Comparison of ENCODE assay signal across 15 cellular contexts in the genomic region with DNA sequence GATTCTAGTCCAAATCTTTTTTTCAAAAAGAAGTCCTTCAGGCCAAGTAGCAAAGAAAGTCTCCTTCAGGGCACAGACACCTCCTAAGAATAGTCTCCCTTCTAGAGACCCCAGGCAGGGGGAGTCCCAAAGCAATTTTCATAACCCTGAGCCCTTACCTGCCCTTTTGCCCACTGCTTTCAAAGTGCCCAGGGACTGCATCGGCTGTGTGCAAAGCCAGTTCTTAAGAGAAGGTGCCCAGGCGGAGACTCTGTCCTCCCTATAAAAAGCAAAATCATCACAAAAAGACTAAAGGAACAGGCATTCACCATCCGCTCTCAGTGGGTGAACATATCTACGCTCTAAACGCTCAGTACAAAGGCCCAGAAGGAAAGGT. TPM values are rescaled to one million over a fixed set of nuclear protein-coding genes. Genes with fewer than 3 reads are reported as not detected.
DNase-seq lines count a peak whose midpoint lies in the region; ATAC-seq and TF ChIP-seq lines count a peak whose summit lies in the region.
"Had no signal": no experiment of that assay in that cellular context is flagged by ENCODE, and none has a peak within 500 bp of the region (broad histone marks: within the 10 kb centered on the region; RNA-seq: fewer than 3 reads in every experiment).

No MANE protein-coding gene starts in this region.

- H2AFZ ChIP-seq in ACC112 (ENCODE audit: low read length, unreplicated experiment) (no peak overlapping the region), OCI-LY1 (ENCODE audit: low read length) (no peak overlapping the region)
- H2AFZ ChIP-seq: PC-9 had no signal

- CTCF ChIA-PET in naive thymus-derived CD4-positive, alpha-beta T cell (lab: Charles Lee), result interaction anchor here (1.2 to 12.7 kb wide), 3 partner anchors 8 to 59 kb away, joined by 3 to 315 read pairs (median 15); no protein-coding TSS in a partner anchor

- H3K27me3 Mint-ChIP-seq in naive thymus-derived CD4-positive, alpha-beta T cell, result no peaks in the 10 kb centered on the region
- H3K27me3 Mint-ChIP-seq: activated B cell treated with CpG ODN at 0.5 μM for 24 hours; CD8-positive, alpha-beta memory T cell had no signal

- peaks cover 9 to 44% (median 32%) of the 10 kb centered on the region in 7 donors for H3K4me1 Mint-ChIP-seq in naive thymus-derived CD4-positive, alpha-beta T cell

- H3K27me3 ChIP-seq in ACC112 (ENCODE audit: insufficient read depth, low read length) (no peaks in the 10 kb centered on the region), OCI-LY1 (ENCODE audit: insufficient read depth, low read length) (no peaks in the 10 kb centered on the region), colonic mucosa (no peaks in the 10 kb centered on the region), SJCRH30 (no peaks in the 10 kb centered on the region)
- H3K27me3 ChIP-seq in naive thymus-derived CD4-positive, alpha-beta T cell (ENCODE audit: control insufficient read depth in 2 of 2, insufficient read depth in 2 of 2, low read length in 2 of 2), result no peaks in the 10 kb centered on the region
- H3K27me3 ChIP-seq: adrenal gland had no signal

- no peak overlapping the region for H3K4me3 Mint-ChIP-seq in naive thymus-derived CD4-positive, alpha-beta T cell
- H3K4me3 Mint-ChIP-seq: activated B cell treated with CpG ODN at 0.5 μM for 24 hours; CD8-positive, alpha-beta memory T cell had no signal

- H3K36me3 Mint-ChIP-seq in naive thymus-derived CD4-positive, alpha-beta T cell, result peaks cover 10 to 49% (median 30%) of the 10 kb centered on the region in 5 donors

- intact Hi-C loops in colonic mucosa (cut with DNase I), result no loop called here
- intact Hi-C loops in naive thymus-derived CD4-positive, alpha-beta T cell (cut with micrococcal nuclease), result no loop called here

- 0 out of 2 replicates have a peak overlapping the region, but pooled peaks have one; percentile 1 for H3K4me3 ChIP-seq in ACC112 (ENCODE audit: low read depth, low read length)
- no peak overlapping the region for H3K4me3 ChIP-seq in OCI-LY1 (ENCODE audit: low read depth, low read length, poor library complexity, severe bottlenecking)
- H3K4me3 ChIP-seq in colonic mucosa, result no peak overlapping the region
- H3K4me3 ChIP-seq in naive thymus-derived CD4-positive, alpha-beta T cell (ENCODE audit: low read length), result no peak overlapping the region
- H3K4me3 ChIP-seq in SJCRH30, result no peak overlapping the region
- H3K4me3 ChIP-seq: adrenal gland, K562, PC-9 had no signal

- peak overlapping the region; percentile 46 for H3K27ac ChIP-seq in ACC112 (ENCODE audit: low read depth, low read length)
- H3K27ac ChIP-seq in OCI-LY1 (ENCODE audit: low read depth, low read length, poor library complexity, severe bottlenecking), result peak overlapping the region; percentile 20
- peak overlapping the region; percentile 23 for H3K27ac ChIP-seq in colonic mucosa
- H3K27ac ChIP-seq in naive thymus-derived CD4-positive, alpha-beta T cell (ENCODE audit: low read depth, low read length), result no peak overlapping the region
- no peak overlapping the region for H3K27ac ChIP-seq in SJCRH30
- H3K27ac ChIP-seq: PC-9 had no signal

- no peak for ATAC-seq in naive thymus-derived CD4-positive, alpha-beta T cell
- ATAC-seq in GM18511 (IDR thresholded peaks at IDR 0.05; ENCODE audit: unreplicated experiment) (no peak), GM19351 (IDR thresholded peaks at IDR 0.05; ENCODE audit: unreplicated experiment) (no peak)

- H3F3A ChIP-seq in OCI-LY1 (ENCODE audit: insufficient read depth, low read length), result peaks cover 7% of the 10 kb centered on the region

- peaks cover 24% of the 10 kb centered on the region for H3K4me1 ChIP-seq in ACC112 (ENCODE audit: control insufficient read depth, insufficient read depth, low read length, unreplicated experiment)
- H3K4me1 ChIP-seq in OCI-LY1 (ENCODE audit: insufficient read depth, low read length, severe bottlenecking), result peaks cover 26% of the 10 kb centered on the region
- no peaks in the 10 kb centered on the region for H3K4me1 ChIP-seq in colonic mucosa
- H3K4me1 ChIP-seq in naive thymus-derived CD4-positive, alpha-beta T cell (ENCODE audit: control insufficient read depth in 2 of 2, insufficient read depth in 2 of 2, low read length in 2 of 2), result no peaks in the 10 kb centered on the region
- no peaks in the 10 kb centered on the region for H3K4me1 ChIP-seq in SJCRH30

- no peaks in the 10 kb centered on the region for H3K9me3 ChIP-seq in OCI-LY1 (ENCODE audit: low read length)
- H3K9me3 ChIP-seq in colonic mucosa, result no peaks in the 10 kb centered on the region
- H3K9me3 ChIP-seq in naive thymus-derived CD4-positive, alpha-beta T cell (ENCODE audit: control insufficient read depth in 2 of 3, low read length in 3 of 3), result no peaks in the 10 kb centered on the region
- H3K9me3 ChIP-seq in SJCRH30 (replicated peaks), result no peaks in the 10 kb centered on the region
- H3K9me3 ChIP-seq: adrenal gland had no signal

- no peaks in the 10 kb centered on the region for H3K9me2 ChIP-seq in OCI-LY1 (ENCODE audit: low read depth, low read length)

- no peaks in the 10 kb centered on the region for H3K79me2 ChIP-seq in ACC112 (ENCODE audit: control insufficient read depth, insufficient read depth, low read length, unreplicated experiment)
- H3K79me2 ChIP-seq in OCI-LY1 (ENCODE audit: insufficient read depth, low read length), result no peaks in the 10 kb centered on the region

- no peaks in the 10 kb centered on the region for H3K9me3 Mint-ChIP-seq in naive thymus-derived CD4-positive, alpha-beta T cell
- H3K9me3 Mint-ChIP-seq: activated B cell treated with CpG ODN at 0.5 μM for 24 hours; CD8-positive, alpha-beta memory T cell had no signal

- DNase-seq in colonic mucosa (no peak), NCI-H1092 treated with DMSO at 0.1 percent for 48 hours (lab: John Stamatoyannopoulos, UW) (no peak), SJCRH30 (no peak)
- DNase-seq in naive thymus-derived CD4-positive, alpha-beta T cell, result no peak
- DNase-seq: activated B cell treated with CpG ODN at 0.5 μM for 24 hours; CD8-positive, alpha-beta memory T cell; GOT3; NCI-H2171; PC-9 had no signal

- no peaks in the 10 kb centered on the region for H4K20me1 ChIP-seq in OCI-LY1 (ENCODE audit: insufficient read depth, low read length)

- peak overlapping the region in 6 of 9 donors; percentile 8 to 75 (median 58) for H3K27ac Mint-ChIP-seq in naive thymus-derived CD4-positive, alpha-beta T cell

- no peak overlapping the region for H3K4me2 ChIP-seq in OCI-LY1 (ENCODE audit: low read length)
- H3K4me2 ChIP-seq: PC-9 had no signal

- TF ChIP-seq CTCF in OCI-LY1 (IDR thresholded peaks at IDR 0.05; ENCODE audit: low read length) (no peak), colonic mucosa (IDR thresholded peaks at IDR 0.05) (no peak)

- H3K9ac ChIP-seq in OCI-LY1 (ENCODE audit: low read length), result no peak overlapping the region
- peak overlapping the region in 1 of 2 donors; percentile 15 for H3K9ac ChIP-seq in colonic mucosa (ENCODE audit: low read depth in 2 of 2, low read length in 2 of 2)

- no peaks in the 10 kb centered on the region for H3K36me3 ChIP-seq in ACC112 (ENCODE audit: insufficient read depth, low read length)
- peaks cover 41% of the 10 kb centered on the region; the same call in 1 of the 2 replicates for H3K36me3 ChIP-seq in OCI-LY1 (ENCODE audit: insufficient read depth, low read length)
- H3K36me3 ChIP-seq in colonic mucosa, result no peaks in the 10 kb centered on the region
- peaks cover 0 to 47% (median 0%) of the 10 kb centered on the region in 3 experiments for H3K36me3 ChIP-seq in naive thymus-derived CD4-positive, alpha-beta T cell (ENCODE audit: control insufficient read depth in 2 of 3, insufficient read depth in 3 of 3, low read length in 3 of 3)
- peaks cover 14% of the 10 kb centered on the region for H3K36me3 ChIP-seq in SJCRH30
- H3K36me3 ChIP-seq: adrenal gland had no signal

- POLR2A ChIA-PET in naive thymus-derived CD4-positive, alpha-beta T cell (lab: Charles Lee), result interaction anchor here (1.0 to 1.4 kb wide), 2 partner anchors 15 to 37 kb away, joined by 3 read pairs; no protein-coding TSS in a partner anchor

RNA-seq across cellular contexts. Expression of gene ELK4, which starts 32.2 kb away (rescaled TPM):
- 10 to 100 TPM; 30.5 to 37.6 TPM for total RNA-seq in colonic mucosa
- total RNA-seq in naive thymus-derived CD4-positive, alpha-beta T cell, result 100 to 1,000 TPM; 104 to 250 (median 156) TPM
- 1 to 10 TPM; 4.0 to 7.3 TPM for polyA plus RNA-seq in naive thymus-derived CD4-positive, alpha-beta T cell
- 26.3 and 32.4 TPM in 2 replicates for total RNA-seq in SJCRH30 (2014; rRNA removed; shearing (Covaris generic))

Comparison
In these comparisons a context has a peak if more than half of its experiments do, and no peak if none do; other contexts are left out.
1. H3K27ac ChIP-seq: peak in ACC112 (single experiment), OCI-LY1 (single experiment) and colonic mucosa (single experiment); none in naive thymus-derived CD4-positive, alpha-beta T cell (single experiment) and SJCRH30 (single experiment).